In the genomic region with DNA sequence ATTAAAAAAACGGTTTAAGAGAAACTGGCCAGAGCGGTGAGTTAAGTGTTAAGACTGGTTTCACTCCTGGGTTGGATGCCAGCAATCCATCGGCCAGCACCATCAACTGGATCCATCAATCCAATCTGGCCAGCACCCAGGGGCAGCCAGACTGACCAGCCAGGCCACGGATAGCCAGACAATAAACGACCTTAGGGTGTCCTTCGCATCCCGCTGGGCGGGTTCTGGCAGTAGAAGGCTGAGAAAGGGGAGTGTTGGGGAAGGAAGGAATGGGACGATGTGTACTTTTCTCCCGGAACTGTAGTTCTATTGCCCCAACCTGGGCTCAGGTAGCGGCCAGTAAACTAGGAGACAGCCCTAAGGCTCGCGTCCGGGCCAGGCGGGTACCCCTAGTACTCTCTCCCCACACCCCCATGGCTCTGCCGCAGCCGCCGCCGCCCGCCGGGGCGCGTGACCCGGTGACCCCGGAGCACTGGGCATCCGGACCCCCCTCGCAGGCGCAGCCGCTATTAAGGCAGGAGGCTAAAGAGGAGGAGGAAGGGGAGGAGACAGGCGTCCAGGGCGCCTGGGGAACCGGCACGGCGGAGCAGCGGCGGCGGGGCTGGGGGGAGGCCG, we compare ENCODE assay signal across 8 cellular contexts.
A peak's percentile ranks its signal among the peaks of the same experiment; 100 is the strongest.
DNase-seq lines count a peak whose midpoint lies in the region; ATAC-seq lines count a peak whose summit lies in the region.

Gene CASD1 (plus strand): TSS at position 546 of the 615 bp plus-strand sequence. CDS start 276 bp downstream, outside the sequence.

- H3K4me1 ChIP-seq in muscle layer of duodenum (ENCODE audit: control insufficient read depth in 1 of 2, insufficient read depth in 2 of 2, low read length in 2 of 2): peaks cover 8 to 9% of the 10 kb centered on the region in 2 donors

- no peaks in the 10 kb centered on the region for H3K9me3 ChIP-seq in muscle layer of duodenum (ENCODE audit: control insufficient read depth in 1 of 2, low read length in 2 of 2)

- H3K27ac ChIP-seq in epithelial cell of prostate (peak within 1 kb of the TSS; percentile 62), muscle layer of duodenum (ENCODE audit: low read length) (peak within 1 kb of the TSS; percentile 70)

- peak; percentile 44 for ATAC-seq in GM18861 (IDR thresholded peaks at IDR 0.05; ENCODE audit: unreplicated experiment)
- peak; percentile 51 for ATAC-seq in HG03095 (IDR thresholded peaks at IDR 0.05; ENCODE audit: unreplicated experiment)

- H3K27me3 ChIP-seq in muscle layer of duodenum (ENCODE audit: low read depth, low read length): no peaks in the 10 kb centered on the region

- H3K36me3 ChIP-seq in muscle layer of duodenum (ENCODE audit: control insufficient read depth in 1 of 2, insufficient read depth in 2 of 2, low read length in 2 of 2): no peaks in the 10 kb centered on the region

- H3K4me3 ChIP-seq in muscle layer of duodenum (ENCODE audit: low read depth in 1 of 2, low read length in 2 of 2): peak within 1 kb of the TSS; percentile 80 to 86

- DNase-seq in AG08395 (ENCODE audit: low spot score): peak; percentile 61
- peak; percentile 88 for DNase-seq in NCI-H69 (lab: John Stamatoyannopoulos, UW)
- peak; percentile 20 for DNase-seq in activated CD8-positive, alpha-beta memory T cell treated with anti-CD3 and anti-CD28 coated beads, Interleukin-2, amount 50 U/mL, for 24 hours (ENCODE audit: extremely low read depth)
- no peak for DNase-seq in epithelial cell of prostate (ENCODE audit: low read depth, low spot score)
- DNase-seq in stimulated activated CD8-positive, alpha-beta memory T cell treated with anti-CD3 and anti-CD28 coated beads, Interleukin-7, amount 100 ng/mL, for 4 hours (ENCODE audit: low read depth in 2 of 2): peak; percentile 28 to 54
